ENCODE assay signal across 12 cellular contexts in the genomic region with DNA sequence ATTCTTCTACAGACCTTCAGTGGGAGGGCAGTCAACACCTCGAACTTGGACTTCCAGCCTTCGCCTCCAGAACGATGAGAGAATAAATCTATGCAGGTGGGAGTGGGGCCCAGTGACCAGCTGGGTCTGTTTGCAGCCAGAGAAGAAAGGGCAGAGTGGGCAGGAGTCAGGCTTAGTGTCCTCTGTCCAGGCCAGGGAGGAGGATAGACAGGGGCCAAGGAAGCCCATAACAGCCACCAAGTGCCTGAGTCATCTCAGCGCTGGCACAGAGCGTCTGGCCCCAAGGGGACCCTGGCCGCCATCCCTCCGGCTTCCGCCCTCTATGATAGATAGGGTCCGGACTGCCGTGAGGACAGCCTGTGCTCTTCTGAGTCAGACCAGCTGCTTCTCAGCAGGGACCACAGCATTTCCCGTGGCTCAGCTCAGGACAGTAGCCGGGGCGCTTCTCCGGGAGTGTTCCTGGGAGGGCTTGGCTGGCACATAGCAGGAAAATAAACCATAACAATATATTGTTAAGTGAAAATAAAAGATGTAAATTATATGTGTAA.
DNase-seq lines count a peak whose midpoint lies in the region; ATAC-seq and TF ChIP-seq lines count a peak whose summit lies in the region.
"Had no signal": no experiment of that assay in that cellular context is flagged by ENCODE, and none has a peak within 500 bp of the region (broad histone marks: within the 10 kb centered on the region; RNA-seq: fewer than 3 reads in every experiment).

No MANE protein-coding gene starts in this region.

- H2BK120ac ChIP-seq in neuronal stem cell (ENCODE audit: low read depth, low read length), result no peak overlapping the region

- no peaks in the 10 kb centered on the region for H3F3A ChIP-seq in OCI-LY1 (ENCODE audit: insufficient read depth, low read length)

- TF ChIP-seq CTCF in OCI-LY1 (IDR thresholded peaks at IDR 0.05; ENCODE audit: low read length), result no peak
- no peak for TF ChIP-seq CTCF in ascending aorta (IDR thresholded peaks at IDR 0.05)

- intact Hi-C loops in ascending aorta (cut with DNase I), result no loop called here

- no peaks in the 10 kb centered on the region for H3K27me3 ChIP-seq in OCI-LY1 (ENCODE audit: insufficient read depth, low read length)
- no peaks in the 10 kb centered on the region for H3K27me3 ChIP-seq in neuronal stem cell (ENCODE audit: control insufficient read depth in 3 of 3, insufficient read depth in 3 of 3, low read depth in 1 of 3, low read length in 3 of 3)
- no peaks in the 10 kb centered on the region for H3K27me3 ChIP-seq in ascending aorta
- H3K27me3 ChIP-seq: BLaER1 had no signal

- H3K27ac ChIP-seq in OCI-LY1 (ENCODE audit: low read depth, low read length, poor library complexity, severe bottlenecking), result peak overlapping the region; percentile 89
- H3K27ac ChIP-seq in neuronal stem cell (replicated peaks; ENCODE audit: low read length), result no peak overlapping the region
- no peak overlapping the region for H3K27ac ChIP-seq in ascending aorta
- H3K27ac ChIP-seq: BLaER1, HL-60 had no signal

- DNase-seq in activated effector memory CD4-positive, alpha-beta T cell treated with anti-CD3 and anti-CD28 coated beads, Interleukin-2, amount 50 U/mL, for 16 hours, result peak; percentile 41
- DNase-seq in activated effector memory CD4-positive, alpha-beta T cell treated with Interleukin-2 at 50 U/mL for 16 hours, result no peak
- no peak for DNase-seq in neuronal stem cell (ENCODE audit: low spot score)
- no peak for DNase-seq in ascending aorta (ENCODE audit: low spot score in 2 of 2)
- DNase-seq in RPMI8226, result no peak
- DNase-seq: 8988T; AML-193; CD8-positive, alpha-beta memory T cell had no signal

- H2AK5ac ChIP-seq in neuronal stem cell (ENCODE audit: low read depth, low read length), result no peak overlapping the region

- H3K4me1 ChIP-seq in OCI-LY1 (ENCODE audit: insufficient read depth, low read length, severe bottlenecking) (peaks cover 53% of the 10 kb centered on the region), neuronal stem cell (ENCODE audit: control insufficient read depth in 2 of 2, insufficient read depth in 1 of 2, low read depth in 1 of 2, low read length in 2 of 2) (no peaks in the 10 kb centered on the region), ascending aorta (no peaks in the 10 kb centered on the region)

- no peak overlapping the region for H3K4ac ChIP-seq in neuronal stem cell (ENCODE audit: low read length)

- H3K9me3 ChIP-seq in OCI-LY1 (ENCODE audit: low read length), result peaks cover 8% of the 10 kb centered on the region
- H3K9me3 ChIP-seq in neuronal stem cell (replicated peaks in 1 of 2; ENCODE audit: control insufficient read depth in 2 of 2, insufficient read depth in 1 of 2, low read depth in 1 of 2, low read length in 2 of 2), result peaks cover 0 to 1% of the 10 kb centered on the region in 2 donors
- H3K9me3 ChIP-seq in ascending aorta, result no peaks in the 10 kb centered on the region

- H3K9ac ChIP-seq in OCI-LY1 (ENCODE audit: low read length) (no peak overlapping the region), neuronal stem cell (ENCODE audit: low read depth, low read length, poor library complexity) (no peak overlapping the region)
- H3K9ac ChIP-seq: BLaER1 had no signal

- no peak overlapping the region for H3K14ac ChIP-seq in neuronal stem cell (ENCODE audit: low read length)

- H2AFZ ChIP-seq in OCI-LY1 (ENCODE audit: low read length) (no peak overlapping the region), neuronal stem cell (ENCODE audit: low read length) (no peak overlapping the region)

- no peak overlapping the region for H4K91ac ChIP-seq in neuronal stem cell (ENCODE audit: low read depth, low read length, poor library complexity)

- no peak overlapping the region for H2BK12ac ChIP-seq in neuronal stem cell (ENCODE audit: low read length)

- no peak for ATAC-seq in GM21723 (IDR thresholded peaks at IDR 0.05; ENCODE audit: unreplicated experiment)

- no peaks in the 10 kb centered on the region for H3K9me2 ChIP-seq in OCI-LY1 (ENCODE audit: low read depth, low read length)

- H3K36me3 ChIP-seq in OCI-LY1 (ENCODE audit: insufficient read depth, low read length) (peaks cover 31% of the 10 kb centered on the region), neuronal stem cell (replicated peaks in 1 of 2; ENCODE audit: control insufficient read depth in 2 of 2, insufficient read depth in 2 of 2, low read length in 2 of 2) (no peaks in the 10 kb centered on the region), ascending aorta (no peaks in the 10 kb centered on the region)
- H3K36me3 ChIP-seq: BLaER1 had no signal

- H3K4me2 ChIP-seq in OCI-LY1 (ENCODE audit: low read length) (no peak overlapping the region), neuronal stem cell (ENCODE audit: insufficient read depth, low read length, poor library complexity, severe bottlenecking) (no peak overlapping the region)

- no peak overlapping the region for H3K23ac ChIP-seq in neuronal stem cell (ENCODE audit: low read depth, low read length, poor library complexity)

- H3K79me2 ChIP-seq in OCI-LY1 (ENCODE audit: insufficient read depth, low read length), result 0 out of 2 replicates have a peak, but pooled peaks cover 7% of the 10 kb centered on the region

- no peak overlapping the region for H2BK5ac ChIP-seq in neuronal stem cell (ENCODE audit: low read length)

- peak overlapping the region; percentile 65 for H3K18ac ChIP-seq in neuronal stem cell (ENCODE audit: low read length)

- no peaks in the 10 kb centered on the region for H3K79me1 ChIP-seq in neuronal stem cell (ENCODE audit: low read depth, low read length)

- H2BK15ac ChIP-seq in neuronal stem cell (ENCODE audit: low read length), result peak overlapping the region; percentile 26

- peak overlapping the region; percentile 95 for H4K8ac ChIP-seq in neuronal stem cell (ENCODE audit: low read depth, low read length)

- no peak overlapping the region for H3K4me3 ChIP-seq in OCI-LY1 (ENCODE audit: low read depth, low read length, poor library complexity, severe bottlenecking)
- no peak overlapping the region for H3K4me3 ChIP-seq in neuronal stem cell (ENCODE audit: low read length in 2 of 2)
- no peak overlapping the region for H3K4me3 ChIP-seq in ascending aorta
- H3K4me3 ChIP-seq: BLaER1 had no signal

- no peaks in the 10 kb centered on the region for H4K20me1 ChIP-seq in OCI-LY1 (ENCODE audit: insufficient read depth, low read length)
- H4K20me1 ChIP-seq: BLaER1 had no signal

- no CpG with 5 or more reads among the region's 14 CpGs for WGBS in neuronal stem cell (ENCODE audit: extremely low coverage in 2 of 2, insufficient read length in 2 of 2, insufficient replicate concordance in 1 of 2), 2 donors
